ENCODE assay signal across 3 cellular contexts in genomic region chr4:176755001-176755400, GRCh38.
TF ChIP-seq lines count a peak whose summit lies in the region.

No MANE protein-coding gene starts in this region.

TF ChIP-seq in A549, 52 proteins besides CTCF, POLR2A, EP300 and RAD21:
- TF ChIP-seq REST (IDR thresholded peaks at IDR 0.05) (peak; percentile 38; the same call in 1 of the 2 replicates), CEBPB (IDR thresholded peaks at IDR 0.05) (no peak)
TF ChIP-seq in A549: peak in this region for 1.

TF ChIP-seq in Ishikawa, 13 proteins besides CTCF, POLR2A, EP300 and RAD21:
- TF ChIP-seq REST (IDR thresholded peaks at IDR 0.05; ENCODE audit: low read depth) (peak; percentile 54; the same call in 1 of the 2 replicates), CREB1 (IDR thresholded peaks at IDR 0.05; ENCODE audit: low read depth) (no peak), CEBPB (IDR thresholded peaks at IDR 0.05) (no peak)
TF ChIP-seq in Ishikawa: peak in this region for 1.

TF ChIP-seq in SK-N-SH, 30 proteins besides CTCF, POLR2A, EP300 and RAD21:
- TF ChIP-seq REST (IDR thresholded peaks at IDR 0.05; ENCODE audit: low read depth, low read length) (peak; percentile 85), ELF1 (IDR thresholded peaks at IDR 0.05) (no peak), TAF1 (IDR thresholded peaks at IDR 0.05; ENCODE audit: borderline replicate concordance, low read depth, low read length) (no peak)
